ENCODE assay signal across 25 cellular contexts in the genomic region with DNA sequence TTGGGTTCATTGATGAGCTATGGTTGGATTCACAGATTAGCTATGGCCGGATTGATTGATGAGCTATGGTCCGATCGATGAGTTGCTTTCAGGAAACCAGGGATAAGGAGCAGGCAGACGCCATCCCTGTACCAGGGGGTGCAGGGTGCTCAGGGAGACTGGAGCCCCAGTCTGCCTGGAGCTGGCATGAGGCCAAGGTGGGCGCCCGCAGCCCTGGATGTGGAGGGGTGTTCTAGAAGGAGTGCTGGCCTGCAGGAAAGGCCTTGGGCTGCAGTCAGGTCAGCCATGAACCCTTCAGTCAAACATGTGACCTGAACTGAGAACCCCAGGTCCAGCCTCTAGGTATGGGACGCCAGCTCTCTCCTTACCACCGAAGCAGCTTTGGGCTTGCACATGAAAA.
"Had no signal": no experiment of that assay in that cellular context is flagged by ENCODE, and none has a peak within 500 bp of the region (broad histone marks: within the 10 kb centered on the region; RNA-seq: fewer than 3 reads in every experiment).

No MANE protein-coding gene starts in this region.

- H3K4me3 ChIP-seq: coronary artery, dorsolateral prefrontal cortex, esophagus muscularis mucosa, heart left ventricle, hepatocyte, left ventricle myocardium inferior, lower lobe of right lung, mucosa of descending colon had no signal

- H2AFZ ChIP-seq: hepatocyte had no signal

- FAIRE-seq: colon, endothelial cell of umbilical vein, frontal cortex, kidney had no signal

- H3K4me1 ChIP-seq: foreskin keratinocyte, lower lobe of right lung had no signal

- H3K4me1 Mint-ChIP-seq: immature natural killer cell, mesothelial cell of epicardium, naive B cell had no signal

- DNase-seq: dermis blood vessel endothelial cell; dorsolateral prefrontal cortex; effector CD4-positive, alpha-beta T cell; effector memory CD4-positive, alpha-beta T cell; foreskin keratinocyte; heart left ventricle; hypothalamus; immature natural killer cell; islet precursor cell; kidney; kidney glomerular epithelial cell; left colon; left ventricle myocardium inferior; lower lobe of right lung; mesenchymal stem cell; mucosa of descending colon; naive B cell had no signal

- H3K36me3 ChIP-seq: esophagus muscularis mucosa, heart left ventricle, left ventricle myocardium inferior, lower lobe of right lung had no signal

- ATAC-seq: foreskin keratinocyte, heart left ventricle, left colon, left lobe of liver, lower lobe of right lung, mucosa of descending colon had no signal

- H3K36me3 Mint-ChIP-seq: immature natural killer cell, mesothelial cell of epicardium, naive B cell had no signal

- H3K4me3 Mint-ChIP-seq: immature natural killer cell, mesothelial cell of epicardium, naive B cell had no signal

- H3K79me2 ChIP-seq: hepatocyte had no signal

- H3K9me3 Mint-ChIP-seq: immature natural killer cell, mesothelial cell of epicardium, naive B cell had no signal

- H3K9me3 ChIP-seq: esophagus muscularis mucosa, heart left ventricle, left ventricle myocardium inferior, lower lobe of right lung, mucosa of descending colon had no signal

- H3K27ac Mint-ChIP-seq: immature natural killer cell, mesothelial cell of epicardium, naive B cell had no signal

- H3K4me2 ChIP-seq: hepatocyte had no signal

- H3K27me3 ChIP-seq: foreskin keratinocyte, hepatocyte had no signal

- H3K27ac ChIP-seq: coronary artery, dorsolateral prefrontal cortex, esophagus muscularis mucosa, foreskin keratinocyte, heart left ventricle, hepatocyte, lower lobe of right lung had no signal
